Comparison of ENCODE assay signal across 26 cellular contexts in genomic region chr20:2748551-2749342, GRCh38. TPM values are rescaled to one million over a fixed set of nuclear protein-coding genes. Genes with fewer than 3 reads are reported as not detected.
A peak's percentile ranks its signal among the peaks of the same experiment; 100 is the strongest.
DNase-seq lines count a peak whose midpoint lies in the region; TF ChIP-seq lines count a peak whose summit lies in the region.
"Had no signal": no experiment of that assay in that cellular context is flagged by ENCODE, and none has a peak within 500 bp of the region (broad histone marks: within the 10 kb centered on the region; RNA-seq: fewer than 3 reads in every experiment).

No MANE protein-coding gene starts in this region.

- no peak overlapping the region for H4K91ac ChIP-seq in H9 (ENCODE audit: insufficient read length, low read depth, low read length)
- peak overlapping the region; percentile 12 for H4K91ac ChIP-seq in neuronal stem cell (ENCODE audit: low read depth, low read length, poor library complexity)

- no peaks in the 10 kb centered on the region for H3K79me2 ChIP-seq in H9 (ENCODE audit: insufficient read depth, low read length)
- H3K79me2 ChIP-seq: hepatocyte had no signal

- no peaks in the 10 kb centered on the region; a peak in 2 of 5 replicates for H3K9me3 Mint-ChIP-seq in H9
- H3K9me3 Mint-ChIP-seq: activated naive CD4-positive, alpha-beta T cell treated with anti-CD3 and anti-CD28 coated beads, Interleukin-2, amount 50 U/mL, for 24 hours had no signal

- H2BK120ac ChIP-seq in H9 (ENCODE audit: low read depth, low read length, poor library complexity, severe bottlenecking) (no peak overlapping the region), neuronal stem cell (ENCODE audit: low read depth, low read length) (no peak overlapping the region)

- peak overlapping the region in 1 of 2 experiments; percentile 57; a peak in 3 of 5 replicates for H3K4me3 Mint-ChIP-seq in H9
- H3K4me3 Mint-ChIP-seq: activated naive CD4-positive, alpha-beta T cell treated with anti-CD3 and anti-CD28 coated beads, Interleukin-2, amount 50 U/mL, for 24 hours; naive B cell had no signal

- no peak overlapping the region for H3K4ac ChIP-seq in H9 (ENCODE audit: low read depth, low read length)
- H3K4ac ChIP-seq in neuronal stem cell (ENCODE audit: low read length): no peak overlapping the region

- H3K56ac ChIP-seq in H9 (ENCODE audit: insufficient read length, low read depth, low read length): no peak overlapping the region

- peaks cover 28% of the 10 kb centered on the region for H3K23me2 ChIP-seq in H9 (ENCODE audit: insufficient read length, low read depth, low read length, poor library complexity, severe bottlenecking)

- H3K14ac ChIP-seq in H9 (ENCODE audit: insufficient read depth, low read length) (no peak overlapping the region; the same call in 1 of the 2 replicates), neuronal stem cell (ENCODE audit: low read length) (no peak overlapping the region)

- H3K18ac ChIP-seq in H9 (ENCODE audit: insufficient read length, low read depth, low read length) (no peak overlapping the region), neuronal stem cell (ENCODE audit: low read length) (peak overlapping the region; percentile 33)

- H3K36me3 Mint-ChIP-seq in H9 (ENCODE audit: insufficient read depth in 1 of 3, low read depth in 3 of 3): no peaks in the 10 kb centered on the region; a peak in 1 of 7 replicates
- H3K36me3 Mint-ChIP-seq: activated naive CD4-positive, alpha-beta T cell treated with anti-CD3 and anti-CD28 coated beads, Interleukin-2, amount 50 U/mL, for 24 hours; naive B cell had no signal

- H4K8ac ChIP-seq in H9 (replicated peaks; ENCODE audit: insufficient read length, low read depth, low read length) (no peak overlapping the region), neuronal stem cell (ENCODE audit: low read depth, low read length) (no peak overlapping the region)

- H3K23ac ChIP-seq in H9 (ENCODE audit: insufficient read length, low read depth, low read length) (no peak overlapping the region), neuronal stem cell (ENCODE audit: low read depth, low read length, poor library complexity) (no peak overlapping the region)

- no peak overlapping the region for H3T11ph ChIP-seq in H9 (ENCODE audit: low read length)

- no peak overlapping the region for H4K5ac ChIP-seq in H9 (ENCODE audit: insufficient read length, low read depth, low read length)

- no peak overlapping the region for H2BK20ac ChIP-seq in H9 (ENCODE audit: low read depth, low read length, poor library complexity, severe bottlenecking)

- H2BK5ac ChIP-seq in H9 (ENCODE audit: insufficient read length, low read length) (no peak overlapping the region), neuronal stem cell (ENCODE audit: low read length) (no peak overlapping the region)

- H3K27ac ChIP-seq in H9 (ENCODE audit: insufficient read length, low read depth, low read length): no peak overlapping the region
- H3K27ac ChIP-seq in neuronal stem cell (replicated peaks; ENCODE audit: low read length): no peak overlapping the region
- H3K27ac ChIP-seq: BLaER1, dorsolateral prefrontal cortex, epithelial cell of prostate, foreskin keratinocyte, GM23248, hepatocyte, KMS-11, SJCRH30 had no signal

- no peak overlapping the region for H2AK5ac ChIP-seq in H9 (ENCODE audit: insufficient read length, low read length)
- H2AK5ac ChIP-seq in neuronal stem cell (ENCODE audit: low read depth, low read length): peak overlapping the region; percentile 23

- H3K9ac ChIP-seq in H9 (ENCODE audit: extremely low read depth, insufficient read length, low read length): no peak overlapping the region
- H3K9ac ChIP-seq in neuronal stem cell (ENCODE audit: low read depth, low read length, poor library complexity): no peak overlapping the region
- H3K9ac ChIP-seq: BLaER1, GM23248, KMS-11 had no signal

- no peaks in the 10 kb centered on the region for H3K36me3 ChIP-seq in neuronal stem cell (replicated peaks in 1 of 2; ENCODE audit: control insufficient read depth in 2 of 2, insufficient read depth in 2 of 2, low read length in 2 of 2)
- H3K36me3 ChIP-seq: BLaER1, SJCRH30 had no signal

- H2AFZ ChIP-seq in H9 (ENCODE audit: low read length): no peak overlapping the region
- no peak overlapping the region for H2AFZ ChIP-seq in neuronal stem cell (ENCODE audit: low read length)
- H2AFZ ChIP-seq: GM23248, hepatocyte had no signal

- H2BK12ac ChIP-seq in H9 (ENCODE audit: insufficient read length, low read depth, low read length) (no peak overlapping the region), neuronal stem cell (ENCODE audit: low read length) (no peak overlapping the region)

- no peaks in the 10 kb centered on the region for H3K79me1 ChIP-seq in H9 (ENCODE audit: insufficient read depth, low read depth, low read length, poor library complexity, severe bottlenecking)
- H3K79me1 ChIP-seq in neuronal stem cell (ENCODE audit: low read depth, low read length): no peaks in the 10 kb centered on the region

- H2BK15ac ChIP-seq in H9 (ENCODE audit: low read depth, low read length) (no peak overlapping the region), neuronal stem cell (ENCODE audit: low read length) (no peak overlapping the region)

- H3K4me1 ChIP-seq in H9 (ENCODE audit: insufficient read depth, low read length): no peaks in the 10 kb centered on the region; the same call in 1 of the 2 replicates
- peaks cover 2 to 3% of the 10 kb centered on the region in 2 donors for H3K4me1 ChIP-seq in neuronal stem cell (ENCODE audit: control insufficient read depth in 2 of 2, insufficient read depth in 1 of 2, low read depth in 1 of 2, low read length in 2 of 2)
- H3K4me1 ChIP-seq: SJCRH30 had no signal

- H3K27ac Mint-ChIP-seq in H9: no peak overlapping the region
- H3K27ac Mint-ChIP-seq: activated naive CD4-positive, alpha-beta T cell treated with anti-CD3 and anti-CD28 coated beads, Interleukin-2, amount 50 U/mL, for 24 hours; naive B cell had no signal

- H3K9me3 ChIP-seq in H9 (ENCODE audit: control insufficient read depth, low read depth, low read length): no peaks in the 10 kb centered on the region
- no peaks in the 10 kb centered on the region for H3K9me3 ChIP-seq in neuronal stem cell (replicated peaks in 1 of 2; ENCODE audit: control insufficient read depth in 2 of 2, insufficient read depth in 1 of 2, low read depth in 1 of 2, low read length in 2 of 2)
- H3K9me3 ChIP-seq: BLaER1, SJCRH30 had no signal

- H3K4me1 Mint-ChIP-seq in H9: peaks cover 28 to 45% of the 10 kb centered on the region in 2 experiments

- no peaks in the 10 kb centered on the region for H4K20me1 ChIP-seq in H9 (ENCODE audit: control insufficient read depth, insufficient read depth, insufficient read length)

- WGBS in H9 (ENCODE audit: extremely low coverage, insufficient read length, low lambda C conversion rate): no CpG with 5 or more reads among the region's 10 CpGs
- WGBS in neuronal stem cell (ENCODE audit: extremely low coverage in 2 of 2, insufficient read length in 2 of 2, insufficient replicate concordance in 1 of 2), 2 donors: no CpG with 5 or more reads among the region's 10 CpGs

- DNase-seq in NCI-H1436 (lab: John Stamatoyannopoulos, UW): peak; percentile 39
- no peak for DNase-seq in NCI-H1436 treated with DMSO at 0.1 percent for 48 hours (lab: John Stamatoyannopoulos, UW)
- DNase-seq in H9: peak; percentile 78
- DNase-seq in activated CD8-positive, alpha-beta memory T cell treated with anti-CD3 and anti-CD28 coated beads, Interleukin-2, amount 50 U/mL, for 48 hours: peak; percentile 44
- DNase-seq in neuronal stem cell (ENCODE audit: low spot score): no peak
- no peak for DNase-seq in NK-92 (lab: John Stamatoyannopoulos, UW; ENCODE audit: unreplicated experiment)
- no peak for DNase-seq in CD1c-positive myeloid dendritic cell (ENCODE audit: extremely low spot score)
- no peak for DNase-seq in A172 (ENCODE audit: low spot score)
- DNase-seq: activated CD4-positive, alpha-beta T cell treated with anti-CD3 and anti-CD28 coated beads for 4 hours; aorta; central memory CD4-positive, alpha-beta T cell; dorsolateral prefrontal cortex; foreskin keratinocyte; GM23248; kidney glomerular epithelial cell; mesendoderm; naive B cell; NCI-H1092; NCI-H774; SJCRH30; T-helper 1 cell had no signal

- H3K27me3 Mint-ChIP-seq in H9 (ENCODE audit: low read depth): peaks cover 88% of the 10 kb centered on the region
- H3K27me3 Mint-ChIP-seq: activated naive CD4-positive, alpha-beta T cell treated with anti-CD3 and anti-CD28 coated beads, Interleukin-2, amount 50 U/mL, for 24 hours had no signal

- H3K4me3 ChIP-seq in neuronal stem cell (ENCODE audit: low read length in 2 of 2): no peak overlapping the region
- H3K4me3 ChIP-seq: BLaER1, dorsolateral prefrontal cortex, GM23248, hepatocyte, SJCRH30 had no signal

- no peak for TF ChIP-seq CTCF in H9 (conservative IDR thresholded peaks at IDR 0.05)

- H3K4me2 ChIP-seq in H9 (ENCODE audit: insufficient read depth, insufficient read length, low read length) (peak overlapping the region; percentile 55), neuronal stem cell (ENCODE audit: insufficient read depth, low read length, poor library complexity, severe bottlenecking) (no peak overlapping the region)
- H3K4me2 ChIP-seq: BLaER1, KMS-11 had no signal

- H3K27me3 ChIP-seq in H9 (ENCODE audit: insufficient read depth, low read length) (peaks cover 48% of the 10 kb centered on the region), neuronal stem cell (ENCODE audit: control insufficient read depth in 3 of 3, insufficient read depth in 3 of 3, low read depth in 1 of 3, low read length in 3 of 3) (peaks cover 31 to 88% (median 72%) of the 10 kb centered on the region in 3 experiments)
- H3K27me3 ChIP-seq: SJCRH30 had no signal

RNA-seq across cellular contexts. Expression of gene CPXM1, which starts 51.7 kb away (rescaled TPM):
- 69.0 and 70.0 TPM in 2 replicates for total RNA-seq in H9 (2021)
- 100 TPM for polyA plus RNA-seq in neuronal stem cell (2013, experiment 1 of 2)
- 97.5 TPM for polyA plus RNA-seq in neuronal stem cell (2013, experiment 2 of 2)
- total RNA-seq in A172 (2014; rRNA removed; shearing (Covaris generic)): not detected in 2 replicates
- total RNA-seq: foreskin keratinocyte, GM23248 had no signal
- polyA plus RNA-seq: foreskin keratinocyte had no signal

RNA-seq across cellular contexts. Expression of gene EBF4, which starts 56.2 kb away (rescaled TPM):
- total RNA-seq in H9 (2021): 3.9 and 4.3 TPM in 2 replicates
- 19.6 TPM for polyA plus RNA-seq in neuronal stem cell (2013, experiment 1 of 2)
- 17.3 TPM for polyA plus RNA-seq in neuronal stem cell (2013, experiment 2 of 2)
- total RNA-seq in A172 (2014; rRNA removed; shearing (Covaris generic)): 5.2 and 7.2 TPM in 2 replicates
- total RNA-seq: GM23248 had no signal

Comparison
In these comparisons a context has a peak if more than half of its experiments do, and no peak if none do; other contexts are left out.
1. DNase-seq: peak in NCI-H1436 (single experiment), H9 (single experiment) and activated CD8-positive, alpha-beta memory T cell treated with anti-CD3 and anti-CD28 coated beads, Interleukin-2, amount 50 U/mL, for 48 hours (single experiment); none in NCI-H1436 treated with DMSO at 0.1 percent for 48 hours (single experiment), neuronal stem cell (single experiment), NK-92 (single experiment), CD1c-positive myeloid dendritic cell (single experiment) and A172 (single experiment).
2. RNA of gene CPXM1, which starts 51.7 kb away (total RNA-seq): 69.0 to 70.0 TPM in H9; not detected in A172; every median in the first group is over 10 times any median in the second.